25 cellular contexts compared by ENCODE assay signal in genomic region chr3:189778340-189778950, GRCh38.
DNase-seq lines count a peak whose midpoint lies in the region; ATAC-seq, FAIRE-seq and TF ChIP-seq lines count a peak whose summit lies in the region.
"Had no signal": no experiment of that assay in that cellular context is flagged by ENCODE, and none has a peak within 500 bp of the region (broad histone marks: within the 10 kb centered on the region; RNA-seq: fewer than 3 reads in every experiment).

No MANE protein-coding gene starts in this region.

- H3K27ac ChIP-seq in GM12878 (ENCODE audit: control insufficient read depth, insufficient read depth): no peak overlapping the region
- H3K27ac ChIP-seq: Peyer's patch, stomach, upper lobe of left lung had no signal

- no peaks in the 10 kb centered on the region for H3K36me3 Mint-ChIP-seq in chondrocyte (ENCODE audit: low read depth)
- H3K36me3 Mint-ChIP-seq in CD14-positive monocyte: no peaks in the 10 kb centered on the region
- H3K36me3 Mint-ChIP-seq: activated naive CD8-positive, alpha-beta T cell; CD8-positive, alpha-beta T cell had no signal

- H3K4me1 Mint-ChIP-seq in chondrocyte (ENCODE audit: low read depth) (no peaks in the 10 kb centered on the region), CD14-positive monocyte (no peaks in the 10 kb centered on the region)

- TF ChIP-seq POLR2A in GM12878 (IDR thresholded peaks at IDR 0.05; ENCODE audit: low read depth, low read length): no peak

- H3K27ac Mint-ChIP-seq in chondrocyte (ENCODE audit: unreplicated experiment) (no peak overlapping the region), CD14-positive monocyte (no peak overlapping the region)
- H3K27ac Mint-ChIP-seq: activated naive CD8-positive, alpha-beta T cell; CD8-positive, alpha-beta T cell had no signal

- RAD21 ChIA-PET in GM12878 (lab: Charles Lee; ENCODE audit: unreplicated experiment): interaction anchor here (0.7 to 1.8 kb wide), 9 partner anchors 9 to 266 kb away, joined by 3 to 10 read pairs (median 3); no protein-coding TSS in a partner anchor

- SMC1A ChIA-PET in GM12878 (lab: Charles Lee; ENCODE audit: uncharacterized antibody, unreplicated experiment): interaction anchor here (0.8 to 1.9 kb wide), 19 partner anchors 9 to 506 kb away, joined by 3 to 9 read pairs (median 4); no protein-coding TSS in a partner anchor

- H3K4me2 ChIP-seq in GM12878 (ENCODE audit: control insufficient read depth, insufficient read depth): no peak overlapping the region

- H3K4me1 ChIP-seq in GM12878 (ENCODE audit: control insufficient read depth, insufficient read depth, low read length): peaks cover 5% of the 10 kb centered on the region; the same call in 1 of the 2 replicates
- H3K4me1 ChIP-seq: Peyer's patch, stomach, upper lobe of left lung had no signal

- WGBS in GM12878 (ENCODE audit: insufficient coverage, insufficient replicate concordance, low lambda C conversion rate, missing lambda C conversion rate): 55% methylated on average over 5 of the region's 5 CpGs

- ATAC-seq in GM18861 (IDR thresholded peaks at IDR 0.05; ENCODE audit: unreplicated experiment): peak; percentile 62
- ATAC-seq in GM21515 (IDR thresholded peaks at IDR 0.05; ENCODE audit: unreplicated experiment): peak; percentile 56
- ATAC-seq in HG03442 (IDR thresholded peaks at IDR 0.05; ENCODE audit: unreplicated experiment): peak; percentile 54
- peak; percentile 86 for ATAC-seq in GM12878
- ATAC-seq in GM19324 (IDR thresholded peaks at IDR 0.05; ENCODE audit: low FRiP score, unreplicated experiment): no peak
- ATAC-seq: activated T-cell treated with anti-CD3 and anti-CD28 coated beads, Interleukin-2, amount 50 U/mL, for 4 hours; CD8-positive, alpha-beta T cell; HCT116 had no signal

- CTCF ChIA-PET in GM12878 (lab: Yijun Ruan, JAX): interaction anchor here (0.7 to 1.5 kb wide), 5 partner anchors 15 to 191 kb away, joined by 3 to 4 read pairs (median 4); no protein-coding TSS in a partner anchor

- no peak for TF ChIP-seq RAD21 in GM12878 (IDR thresholded peaks at IDR 0.05; ENCODE audit: insufficient read depth, low read depth, low read length)

- no peak overlapping the region for H2AFZ ChIP-seq in GM12878 (ENCODE audit: control insufficient read depth, low read depth, low read length)

- no peak overlapping the region for H3K4me3 ChIP-seq in GM12878
- H3K4me3 ChIP-seq: esophagus squamous epithelium, Peyer's patch, stomach, upper lobe of left lung had no signal

- BruUV-seq in GM12878 (replicated peaks; lab: Mats Ljungman, UMichigan): no TSS peak

- no peaks in the 10 kb centered on the region for H3K27me3 ChIP-seq in GM12878 (replicated peaks in 1 of 2; ENCODE audit: control insufficient read depth in 2 of 2, insufficient read depth in 2 of 2, low read length in 1 of 2)
- H3K27me3 ChIP-seq: esophagus squamous epithelium, Peyer's patch, stomach, upper lobe of left lung had no signal

- intact Hi-C loops in GM12878 (cut with micrococcal nuclease; ENCODE audit: unreplicated experiment): no loop called here
- intact Hi-C loops in CD14-positive monocyte (cut with micrococcal nuclease): no loop called here

- H3K4me3 Mint-ChIP-seq in chondrocyte (ENCODE audit: unreplicated experiment) (no peak overlapping the region), CD14-positive monocyte (no peak overlapping the region)
- H3K4me3 Mint-ChIP-seq: activated naive CD8-positive, alpha-beta T cell; activated T-cell treated with anti-CD3 and anti-CD28 coated beads, Interleukin-2, amount 50 U/mL, for 4 hours; CD8-positive, alpha-beta T cell had no signal

- peak in 1 of 2 experiments; percentile 30; a peak in 1 of 4 replicates for TF ChIP-seq EP300 in GM12878 (IDR thresholded peaks at IDR 0.05; ENCODE audit: borderline replicate concordance in 1 of 2, control insufficient read depth in 1 of 2, low read depth in 2 of 2, low read length in 2 of 2)

- DNase-seq in GM12878 (ENCODE audit: low read depth, low spot score): no peak
- no peak for DNase-seq in chondrocyte (ENCODE audit: low spot score)
- DNase-seq in GM13977 (ENCODE audit: low spot score): no peak
- no peak for DNase-seq in CD14-positive monocyte (ENCODE audit: low spot score)
- DNase-seq: activated CD4-positive, CD25-positive, alpha-beta regulatory T cell; activated T-cell treated with anti-CD3 and anti-CD28 coated beads, Interleukin-2, amount 50 U/mL, for 4 hours; CD8-positive, alpha-beta T cell; effector memory CD4-positive, alpha-beta T cell; esophagus squamous epithelium; KG1; NCI-H187; NCI-H2227 treated with DMSO at 0.1 percent for 48 hours; NCI-H774; nucleus accumbens; Peyer's patch; stimulated activated CD4-positive, alpha-beta T cell treated with anti-CD3 and anti-CD28 coated beads, Interleukin-4, amount 100 ng/mL, for 1 hour; stomach; T-helper 2 cell; upper lobe of left lung had no signal

- H3K27me3 Mint-ChIP-seq in chondrocyte (ENCODE audit: low read depth) (peaks cover 10% of the 10 kb centered on the region), CD14-positive monocyte (ENCODE audit: low read depth in 3 of 3) (no peaks in the 10 kb centered on the region)

- no peaks in the 10 kb centered on the region for H3K9me3 ChIP-seq in GM12878 (replicated peaks; ENCODE audit: control insufficient read depth, insufficient read depth, low read length)
- H3K9me3 ChIP-seq: esophagus squamous epithelium, Peyer's patch, stomach, upper lobe of left lung had no signal

- H4K20me1 ChIP-seq in GM12878 (ENCODE audit: control insufficient read depth, insufficient read depth): no peaks in the 10 kb centered on the region

- H3K9ac ChIP-seq in GM12878 (ENCODE audit: control insufficient read depth, insufficient read depth, low read length): no peak overlapping the region

- no peak for TF ChIP-seq CTCF in GM12878 (IDR thresholded peaks at IDR 0.05 in 2 of 3, conservative IDR thresholded peaks at IDR 0.05 in 1 of 3; ENCODE audit: control insufficient read depth in 2 of 3, extremely low read depth in 1 of 3, insufficient read depth in 1 of 3, low read depth in 3 of 3, low read length in 3 of 3)
- no peak for TF ChIP-seq CTCF in chondrocyte (IDR thresholded peaks at IDR 0.05)
- TF ChIP-seq CTCF in GM13977 (IDR thresholded peaks at IDR 0.05; ENCODE audit: extremely low read depth, insufficient read depth, missing control alignments): no peak
- TF ChIP-seq CTCF in CD14-positive monocyte (IDR thresholded peaks at IDR 0.05): no peak

- in situ Hi-C loops in GM12878 (cut with MboI): no loop called here
- in situ Hi-C loops in GM13977 (cut with MboI; ENCODE audit: low pct_unique_long_range_greater_than_20kb, low sequenced_read_pairs, unreplicated experiment): no loop called here

- H3K9me3 Mint-ChIP-seq in chondrocyte (ENCODE audit: low read depth) (peaks cover 3% of the 10 kb centered on the region), CD14-positive monocyte (peaks cover 0 to 3% (median 0%) of the 10 kb centered on the region in 7 donors)
- H3K9me3 Mint-ChIP-seq: activated T-cell treated with anti-CD3 and anti-CD28 coated beads, Interleukin-2, amount 50 U/mL, for 4 hours; CD8-positive, alpha-beta T cell had no signal

- POLR2A ChIA-PET in GM12878 (lab: Charles Lee): no interaction called here

- FAIRE-seq in GM12878 (lab: Jason Lieb, UNC): peak; percentile 82

- H3K36me3 ChIP-seq in GM12878 (ENCODE audit: control insufficient read depth in 2 of 2, insufficient read depth in 2 of 2, low read length in 1 of 2): no peaks in the 10 kb centered on the region
- H3K36me3 ChIP-seq: esophagus squamous epithelium, Peyer's patch, stomach, upper lobe of left lung had no signal

- H3K79me2 ChIP-seq in GM12878 (ENCODE audit: control insufficient read depth, insufficient read depth, low read length): no peaks in the 10 kb centered on the region

TF ChIP-seq in GM12878, 131 proteins besides CTCF, POLR2A, EP300 and RAD21 (continues in another document):
- TF ChIP-seq HDAC2 (IDR thresholded peaks at IDR 0.05) (no peak), DPF2 (IDR thresholded peaks at IDR 0.05) (0 out of 2 replicates have a peak, but pooled peaks have one; percentile 42), MTA2 (IDR thresholded peaks at IDR 0.05; ENCODE audit: low read depth) (0 out of 2 replicates have a peak, but pooled peaks have one; percentile 27), IKZF1 (conservative IDR thresholded peaks at IDR 0.05) (0 out of 2 replicates have a peak, but pooled peaks have one; percentile 32), JUNB (IDR thresholded peaks at IDR 0.05) (peak; percentile 71), SPI1 (IDR thresholded peaks at IDR 0.05; ENCODE audit: borderline replicate concordance, insufficient read depth, low read depth, low read length) (peak; percentile 93), NFIC (IDR thresholded peaks at IDR 0.05; ENCODE audit: low read depth, low read length) (peak; percentile 56; the same call in 1 of the 2 replicates), IKZF2 (IDR thresholded peaks at IDR 0.05) (peak; percentile 30 to 32; a peak in 2 of 4 replicates), RUNX3 (IDR thresholded peaks at IDR 0.05; ENCODE audit: low read length) (peak; percentile 47; the same call in 1 of the 2 replicates), BHLHE40 (IDR thresholded peaks at IDR 0.05; ENCODE audit: borderline replicate concordance in 1 of 2, low read depth in 2 of 2, low read length in 1 of 2) (peak in 1 of 2 experiments; percentile 20; a peak in 1 of 4 replicates), GATAD2B (conservative IDR thresholded peaks at IDR 0.05; ENCODE audit: low read depth) (no peak), CREM (IDR thresholded peaks at IDR 0.05; ENCODE audit: low read depth) (0 out of 2 replicates have a peak, but pooled peaks have one; percentile 15)
